ENCODE assay signal across 1 cellular context in genomic region chr19:49132974-49133609, GRCh38.
TF ChIP-seq lines count a peak whose summit lies in the region.

No MANE protein-coding gene starts in this region.

TF ChIP-seq in A549, 52 proteins besides CTCF, POLR2A, EP300 and RAD21 (continued from another document):
- TF ChIP-seq RNF2 (IDR thresholded peaks at IDR 0.05; ENCODE audit: borderline replicate concordance, low read depth) (no peak), NPAS2 (CRISPR knock-in tag; IDR thresholded peaks at IDR 0.05; ENCODE audit: borderline replicate concordance) (no peak), PBX3 (IDR thresholded peaks at IDR 0.05) (no peak), HOXB5 (CRISPR knock-in tag; IDR thresholded peaks at IDR 0.05) (no peak), RCOR1 (IDR thresholded peaks at IDR 0.05; ENCODE audit: low read depth, low read length) (no peak), HMGXB4 (CRISPR knock-in tag; IDR thresholded peaks at IDR 0.05; ENCODE audit: borderline replicate concordance) (no peak), EHMT2 (IDR thresholded peaks at IDR 0.05; ENCODE audit: low read depth) (no peak), CEBPB (IDR thresholded peaks at IDR 0.05) (no peak), MAFK (IDR thresholded peaks at IDR 0.05; ENCODE audit: partially characterized antibody) (no peak), BCL3 (IDR thresholded peaks at IDR 0.05) (no peak), CBX8 (IDR thresholded peaks at IDR 0.05) (no peak), ZNF302 (CRISPR knock-in tag; IDR thresholded peaks at IDR 0.05) (no peak), SMC3 (IDR thresholded peaks at IDR 0.05) (no peak)
